Comparison of ENCODE assay signal across 9 cellular contexts in the genomic region with DNA sequence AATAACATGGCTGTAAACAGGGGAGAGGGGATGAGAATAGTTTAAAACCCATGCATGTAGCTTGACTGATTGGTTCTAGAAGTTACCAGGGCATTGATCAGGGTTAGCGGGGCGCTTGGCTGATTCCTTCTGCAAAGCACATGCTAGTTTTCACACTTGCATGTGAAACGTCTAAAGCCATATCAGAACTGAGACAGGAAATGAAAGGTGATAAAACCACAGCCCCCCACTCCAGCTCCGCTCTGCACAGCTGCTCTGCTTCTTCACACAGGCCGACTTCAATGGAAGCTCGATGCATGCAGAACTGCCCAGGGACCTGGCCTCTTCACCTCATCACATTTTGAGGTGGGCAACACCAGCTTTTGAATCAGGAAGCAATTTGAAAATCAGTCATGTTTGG. TPM values are rescaled to one million over a fixed set of nuclear protein-coding genes. Genes with fewer than 3 reads are reported as not detected.
A peak's percentile ranks its signal among the peaks of the same experiment; 100 is the strongest.
DNase-seq lines count a peak whose midpoint lies in the region; ATAC-seq and TF ChIP-seq lines count a peak whose summit lies in the region.
"Had no signal": no experiment of that assay in that cellular context is flagged by ENCODE, and none has a peak within 500 bp of the region (broad histone marks: within the 10 kb centered on the region; RNA-seq: fewer than 3 reads in every experiment).

No MANE protein-coding gene starts in this region.

- no peak overlapping the region for H3K4me3 ChIP-seq in CD8-positive, alpha-beta memory T cell (ENCODE audit: low read length)
- peak overlapping the region; percentile 12 for H3K4me3 ChIP-seq in OCI-LY1 (ENCODE audit: low read depth, low read length, poor library complexity, severe bottlenecking)

- no peak overlapping the region; the same call in 1 of the 2 replicates for H3K9ac ChIP-seq in OCI-LY1 (ENCODE audit: low read length)

- H3K79me2 ChIP-seq in OCI-LY1 (ENCODE audit: insufficient read depth, low read length) = no peaks in the 10 kb centered on the region

- H3K9me2 ChIP-seq in OCI-LY1 (ENCODE audit: low read depth, low read length) = no peaks in the 10 kb centered on the region

- no peaks in the 10 kb centered on the region for H3K27me3 ChIP-seq in CD8-positive, alpha-beta memory T cell (ENCODE audit: insufficient read depth, low read length, poor library complexity, severe bottlenecking)
- H3K27me3 ChIP-seq in OCI-LY1 (ENCODE audit: insufficient read depth, low read length) = 0 out of 2 replicates have a peak, but pooled peaks cover under 1% of the 10 kb centered on the region

- H3K27ac Mint-ChIP-seq in CD8-positive, alpha-beta memory T cell = peak overlapping the region in 5 of 8 donors; percentile 0 to 80 (median 68)

- POLR2A ChIA-PET in CD8-positive, alpha-beta memory T cell (lab: Charles Lee) = interaction anchor here (0.6 kb wide), 1 partner anchor 100 kb away, joined by 3 read pairs; no protein-coding TSS in a partner anchor

- no peak overlapping the region for H2AFZ ChIP-seq in OCI-LY1 (ENCODE audit: low read length)

- H3K36me3 ChIP-seq in CD8-positive, alpha-beta memory T cell (ENCODE audit: insufficient read depth, low read length) = no peaks in the 10 kb centered on the region
- no peaks in the 10 kb centered on the region for H3K36me3 ChIP-seq in OCI-LY1 (ENCODE audit: insufficient read depth, low read length)

- peaks cover 42 to 53% (median 50%) of the 10 kb centered on the region in 3 donors for H3K4me1 Mint-ChIP-seq in CD8-positive, alpha-beta memory T cell

- CTCF ChIA-PET in CD8-positive, alpha-beta memory T cell (lab: Charles Lee) = interaction anchor here (1.3 to 1.5 kb wide), 5 partner anchors 13 to 241 kb away, joined by 3 to 5 read pairs (median 4); no protein-coding TSS in a partner anchor

- H3K27me3 Mint-ChIP-seq in CD8-positive, alpha-beta memory T cell = peaks cover 1 to 4% of the 10 kb centered on the region in 2 donors

- H3K4me1 ChIP-seq in CD8-positive, alpha-beta memory T cell (ENCODE audit: insufficient read depth, low read length) = peaks cover 9% of the 10 kb centered on the region
- peaks cover 15% of the 10 kb centered on the region for H3K4me1 ChIP-seq in OCI-LY1 (ENCODE audit: insufficient read depth, low read length, severe bottlenecking)

- H3K4me3 Mint-ChIP-seq in CD8-positive, alpha-beta memory T cell = peak overlapping the region in 6 of 7 donors; percentile 17 to 75 (median 55)

- ATAC-seq in GM18907 (IDR thresholded peaks at IDR 0.05; ENCODE audit: unreplicated experiment) (peak; percentile 90), HG02852 (IDR thresholded peaks at IDR 0.05; ENCODE audit: unreplicated experiment) (peak; percentile 84)

- no peaks in the 10 kb centered on the region for H4K20me1 ChIP-seq in OCI-LY1 (ENCODE audit: insufficient read depth, low read length)

- H3K9me3 Mint-ChIP-seq in CD8-positive, alpha-beta memory T cell = peaks cover 0 to 2% (median 0%) of the 10 kb centered on the region in 5 donors

- peak in 4 of 5 donors; percentile 3 to 66 (median 35) for DNase-seq in CD8-positive, alpha-beta memory T cell
- no peak for DNase-seq in ecto neural progenitor cell (ENCODE audit: low spot score)
- no peak for DNase-seq in NCI-H1105 (lab: John Stamatoyannopoulos, UW)
- DNase-seq in RPMI8226 = no peak
- no peak for DNase-seq in NCI-H1436 (lab: John Stamatoyannopoulos, UW)

- H3K9me3 ChIP-seq in CD8-positive, alpha-beta memory T cell (ENCODE audit: low read length) = no peaks in the 10 kb centered on the region
- H3K9me3 ChIP-seq in OCI-LY1 (ENCODE audit: low read length) = no peaks in the 10 kb centered on the region

- no peak overlapping the region for H3K27ac ChIP-seq in CD8-positive, alpha-beta memory T cell (ENCODE audit: low read depth, low read length)
- H3K27ac ChIP-seq in OCI-LY1 (ENCODE audit: low read depth, low read length, poor library complexity, severe bottlenecking) = peak overlapping the region; percentile 0

- H3K4me2 ChIP-seq in OCI-LY1 (ENCODE audit: low read length) = peak overlapping the region; percentile 43

- peaks cover 0 to 3% (median 0%) of the 10 kb centered on the region in 3 donors for H3K36me3 Mint-ChIP-seq in CD8-positive, alpha-beta memory T cell

- TF ChIP-seq CTCF in OCI-LY1 (IDR thresholded peaks at IDR 0.05; ENCODE audit: low read length) = no peak

- H3F3A ChIP-seq in OCI-LY1 (ENCODE audit: insufficient read depth, low read length) = no peaks in the 10 kb centered on the region

RNA-seq across cellular contexts. Expression of a gene that starts 31.4 kb away (rescaled TPM):
- not detected for total RNA-seq in CD8-positive, alpha-beta memory T cell
- polyA plus RNA-seq in CD8-positive, alpha-beta memory T cell = not detected
- total RNA-seq: Daoy had no signal

Comparison
In these comparisons a context has a peak if more than half of its experiments do, and no peak if none do; other contexts are left out.
1. DNase-seq: peak in CD8-positive, alpha-beta memory T cell (4 of 5); none in ecto neural progenitor cell (single experiment), NCI-H1105 (single experiment), RPMI8226 (single experiment) and NCI-H1436 (single experiment).